In the genomic region with DNA sequence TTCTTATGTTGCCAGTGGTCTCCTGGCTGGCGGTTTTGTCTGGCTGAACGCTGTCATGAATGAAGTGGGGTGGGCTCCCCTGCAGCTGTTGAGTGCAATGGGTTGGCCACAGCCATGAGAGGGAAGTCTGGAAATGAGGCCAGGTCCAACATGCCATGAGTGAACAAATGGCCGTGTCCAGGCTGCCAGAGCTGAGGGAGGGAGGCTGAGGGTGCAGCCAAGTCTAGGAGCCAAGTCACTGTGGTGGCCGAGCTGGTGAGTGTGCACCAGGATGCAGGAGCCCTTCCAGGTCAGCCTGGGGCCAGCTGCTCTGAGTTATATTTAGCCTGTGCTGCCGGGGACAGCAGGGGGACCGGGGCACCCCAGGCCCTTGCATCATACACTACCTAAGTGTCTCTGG, we compare ENCODE assay signal across 17 cellular contexts. TPM values are rescaled to one million over a fixed set of nuclear protein-coding genes. Genes with fewer than 3 reads are reported as not detected.
"Had no signal": no experiment of that assay in that cellular context is flagged by ENCODE, and none has a peak within 500 bp of the region (broad histone marks: within the 10 kb centered on the region; RNA-seq: fewer than 3 reads in every experiment).

No MANE protein-coding gene starts in this region.

- H3K27me3 Mint-ChIP-seq: activated naive CD8-positive, alpha-beta T cell treated with anti-CD3 and anti-CD28 coated beads, Interleukin-2, amount 10 ng/mL, durations not matched to agents 7 days and 5 days had no signal

- H3K4me3 Mint-ChIP-seq: activated naive CD8-positive, alpha-beta T cell treated with anti-CD3 and anti-CD28 coated beads, Interleukin-2, amount 10 ng/mL, durations not matched to agents 7 days and 5 days; activated T-cell treated with anti-CD3 and anti-CD28 coated beads, Interleukin-2, amount 50 U/mL, for 4 hours; natural killer cell; stimulated activated naive CD8-positive, alpha-beta T cell treated with anti-CD3 and anti-CD28 coated beads, Interleukin-15, amount 100 ng/mL, for 72 hours; T-helper 17 cell had no signal

- H3K4me1 ChIP-seq: prostate gland, testis had no signal

- H3K9me3 Mint-ChIP-seq: activated naive CD8-positive, alpha-beta T cell treated with anti-CD3 and anti-CD28 coated beads, Interleukin-2, amount 10 ng/mL, durations not matched to agents 7 days and 5 days; activated T-cell treated with anti-CD3 and anti-CD28 coated beads, Interleukin-2, amount 50 U/mL, for 4 hours; natural killer cell; stimulated activated naive CD8-positive, alpha-beta T cell treated with anti-CD3 and anti-CD28 coated beads, Interleukin-15, amount 100 ng/mL, for 72 hours had no signal

- H3K27ac ChIP-seq: prostate gland, testis had no signal

- H3K4me1 Mint-ChIP-seq: stimulated activated naive CD8-positive, alpha-beta T cell treated with anti-CD3 and anti-CD28 coated beads, Interleukin-15, amount 100 ng/mL, for 72 hours; T-helper 17 cell had no signal

- H3K9me3 ChIP-seq: prostate gland, testis had no signal

- DNase-seq: activated CD4-positive, CD25-positive, alpha-beta regulatory T cell; activated gamma-delta T cell treated with Interleukin-2 at 50 U/mL for 16 hours; activated naive CD8-positive, alpha-beta T cell treated with anti-CD3 and anti-CD28 coated beads, Interleukin-2, amount 10 ng/mL, durations not matched to agents 7 days and 5 days; activated T-cell treated with anti-CD3 and anti-CD28 coated beads, Interleukin-2, amount 50 U/mL, for 4 hours; effector CD4-positive, alpha-beta T cell; hippocampal formation; natural killer cell; occipital lobe; stimulated activated CD4-positive, alpha-beta T cell treated with anti-CD3 and anti-CD28 coated beads, Interleukin-4, amount 100 ng/mL, for 4 hours; stimulated activated naive CD8-positive, alpha-beta T cell treated with anti-CD3 and anti-CD28 coated beads, Interleukin-15, amount 100 ng/mL, for 72 hours; T-helper 17 cell; testis had no signal

- H3K36me3 Mint-ChIP-seq: activated naive CD8-positive, alpha-beta T cell treated with anti-CD3 and anti-CD28 coated beads, Interleukin-2, amount 10 ng/mL, durations not matched to agents 7 days and 5 days; natural killer cell had no signal

- H3K27ac Mint-ChIP-seq: activated naive CD8-positive, alpha-beta T cell treated with anti-CD3 and anti-CD28 coated beads, Interleukin-2, amount 10 ng/mL, durations not matched to agents 7 days and 5 days; natural killer cell; stimulated activated naive CD8-positive, alpha-beta T cell treated with anti-CD3 and anti-CD28 coated beads, Interleukin-15, amount 100 ng/mL, for 72 hours; T-helper 17 cell had no signal

- H3K27me3 ChIP-seq: testis had no signal

- H3K4me3 ChIP-seq: lung, prostate gland, testis had no signal

- H3K36me3 ChIP-seq: prostate gland had no signal

- ATAC-seq: activated T-cell treated with anti-CD3 and anti-CD28 coated beads, Interleukin-2, amount 50 U/mL, for 4 hours; natural killer cell; stimulated activated naive CD8-positive, alpha-beta T cell treated with anti-CD3 and anti-CD28 coated beads, Interleukin-15, amount 100 ng/mL, for 72 hours; T-helper 17 cell had no signal

RNA-seq across cellular contexts. Expression of a gene that starts 24.7 kb away (rescaled TPM):
- total RNA-seq: activated naive CD8-positive, alpha-beta T cell treated with anti-CD3 and anti-CD28 coated beads, Interleukin-2, amount 10 ng/mL, durations not matched to agents 7 days and 5 days; activated T-cell treated with anti-CD3 and anti-CD28 coated beads, Interleukin-2, amount 50 U/mL, for 4 hours; frontal cortex; lung; mononuclear cell; natural killer cell; occipital lobe; prostate gland; T-helper 17 cell; ureter had no signal
